1 cellular context compared by ENCODE assay signal in the genomic region with DNA sequence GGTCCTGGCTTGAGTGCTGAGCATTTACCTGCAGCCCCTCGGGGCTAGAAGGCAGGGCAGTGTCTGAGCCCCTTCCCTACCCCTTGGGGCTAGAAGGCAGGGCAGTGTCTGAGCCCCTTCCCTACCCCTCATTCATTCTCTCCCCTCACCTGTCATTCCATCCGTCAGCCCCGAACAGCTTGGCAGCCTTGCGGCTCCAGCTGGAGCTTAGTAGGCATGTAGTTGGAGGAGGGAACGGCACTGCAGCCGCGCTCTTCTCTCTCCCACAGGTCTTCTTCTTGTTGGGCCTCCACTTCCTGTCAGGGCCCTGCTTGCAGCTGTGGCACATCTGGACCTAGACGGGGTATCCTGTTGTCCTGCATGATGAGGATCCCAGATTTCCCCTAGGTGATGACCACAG.
TF ChIP-seq lines count a peak whose summit lies in the region.

No MANE protein-coding gene starts in this region.

TF ChIP-seq in IMR-90, 13 proteins besides CTCF, POLR2A, EP300 and RAD21:
- TF ChIP-seq, protein P1, sequence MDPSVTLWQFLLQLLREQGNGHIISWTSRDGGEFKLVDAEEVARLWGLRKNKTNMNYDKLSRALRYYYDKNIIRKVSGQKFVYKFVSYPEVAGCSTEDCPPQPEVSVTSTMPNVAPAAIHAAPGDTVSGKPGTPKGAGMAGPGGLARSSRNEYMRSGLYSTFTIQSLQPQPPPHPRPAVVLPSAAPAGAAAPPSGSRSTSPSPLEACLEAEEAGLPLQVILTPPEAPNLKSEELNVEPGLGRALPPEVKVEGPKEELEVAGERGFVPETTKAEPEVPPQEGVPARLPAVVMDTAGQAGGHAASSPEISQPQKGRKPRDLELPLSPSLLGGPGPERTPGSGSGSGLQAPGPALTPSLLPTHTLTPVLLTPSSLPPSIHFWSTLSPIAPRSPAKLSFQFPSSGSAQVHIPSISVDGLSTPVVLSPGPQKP (IDR thresholded peaks at IDR 0.05; ENCODE audit: borderline replicate concordance, low read depth, low read length) = no peak
- TF ChIP-seq FOS (IDR thresholded peaks at IDR 0.05; ENCODE audit: low read depth, low read length) (no peak), MAZ (IDR thresholded peaks at IDR 0.05; ENCODE audit: borderline replicate concordance, low read depth, low read length) (no peak), CEBPB (IDR thresholded peaks at IDR 0.05; ENCODE audit: low read depth, low read length) (no peak), SMC3 (IDR thresholded peaks at IDR 0.05; ENCODE audit: low read depth, low read length) (no peak)
- TF ChIP-seq, protein P2, sequence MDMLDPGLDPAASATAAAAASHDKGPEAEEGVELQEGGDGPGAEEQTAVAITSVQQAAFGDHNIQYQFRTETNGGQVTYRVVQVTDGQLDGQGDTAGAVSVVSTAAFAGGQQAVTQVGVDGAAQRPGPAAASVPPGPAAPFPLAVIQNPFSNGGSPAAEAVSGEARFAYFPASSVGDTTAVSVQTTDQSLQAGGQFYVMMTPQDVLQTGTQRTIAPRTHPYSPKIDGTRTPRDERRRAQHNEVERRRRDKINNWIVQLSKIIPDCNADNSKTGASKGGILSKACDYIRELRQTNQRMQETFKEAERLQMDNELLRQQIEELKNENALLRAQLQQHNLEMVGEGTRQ (IDR thresholded peaks at IDR 0.05; ENCODE audit: low read depth, low read length) = no peak
TF ChIP-seq in IMR-90: peak in this region for 0.
